In the genomic region with DNA sequence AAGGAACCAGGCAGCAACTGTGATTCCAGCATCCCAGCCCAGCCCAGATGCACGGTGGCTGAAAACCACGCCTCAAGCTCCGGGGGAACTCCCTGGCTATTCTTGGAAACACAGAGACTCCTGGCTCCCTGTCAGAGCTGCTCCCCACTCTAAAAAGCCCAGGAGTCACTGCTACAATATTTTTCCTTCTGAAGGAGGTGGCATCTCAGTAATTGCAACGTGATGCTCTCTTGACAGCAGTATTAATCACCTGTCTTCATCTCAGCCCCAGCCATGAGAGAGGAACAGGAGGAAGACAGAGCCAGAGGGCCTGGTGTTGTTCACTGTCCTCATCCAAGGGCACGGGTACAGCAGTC, we compare ENCODE assay signal across 21 cellular contexts. TPM values are rescaled to one million over a fixed set of nuclear protein-coding genes. Genes with fewer than 3 reads are reported as not detected.
"Had no signal": no experiment of that assay in that cellular context is flagged by ENCODE, and none has a peak within 500 bp of the region (broad histone marks: within the 10 kb centered on the region; RNA-seq: fewer than 3 reads in every experiment).

No MANE protein-coding gene starts in this region.

- DNase-seq: activated CD4-positive, alpha-beta T cell treated with anti-CD3 and anti-CD28 coated beads for 4 hours; activated CD8-positive, alpha-beta memory T cell treated with anti-CD3 and anti-CD28 coated beads, Interleukin-2, amount 50 U/mL, for 48 hours; activated naive CD4-positive, alpha-beta T cell treated with Interleukin-2 at 50 U/mL for 16 hours; aorta; effector memory CD8-positive, alpha-beta T cell; mucosa of descending colon; right cardiac atrium; small intestine; stimulated activated CD4-positive, alpha-beta T cell treated with anti-CD3 and anti-CD28 coated beads, Interleukin-4, amount 100 ng/mL, for 4 hours; stimulated activated CD8-positive, alpha-beta memory T cell treated with anti-CD3 and anti-CD28 coated beads, Interleukin-4, amount 100 ng/mL, for 48 hours; WERI-Rb-1 had no signal

- H3K27ac ChIP-seq: hepatocyte, thoracic aorta, WERI-Rb-1 had no signal

- ATAC-seq: effector memory CD8-positive, alpha-beta T cell; left lobe of liver; mucosa of descending colon; natural killer cell treated with Interleukin-12 subunit alpha and Interleukin-12 subunit beta and Interleukin-15 and Interleukin-18, amount 100 ng/mL, for 72 hours had no signal

- FAIRE-seq: small intestine had no signal

- H3K4me3 ChIP-seq: hepatocyte, mucosa of descending colon, thoracic aorta had no signal

- H3K27me3 ChIP-seq: hepatocyte had no signal

- H3K9me3 ChIP-seq: mucosa of descending colon, SK-N-SH, thoracic aorta had no signal

- H3K4me3 Mint-ChIP-seq: effector memory CD8-positive, alpha-beta T cell; natural killer cell treated with Interleukin-12 subunit alpha and Interleukin-12 subunit beta and Interleukin-15 and Interleukin-18, amount 100 ng/mL, for 72 hours; stimulated activated naive CD8-positive, alpha-beta T cell treated with anti-CD3 and anti-CD28 coated beads, Interleukin-15, Interleukin-2, amounts not matched to agents 100 ng/mL and 50 ng/mL, for 24 hours had no signal

- H3K36me3 ChIP-seq: thoracic aorta, WERI-Rb-1 had no signal

- H3K9me3 Mint-ChIP-seq: effector memory CD8-positive, alpha-beta T cell; natural killer cell treated with Interleukin-12 subunit alpha and Interleukin-12 subunit beta and Interleukin-15 and Interleukin-18, amount 100 ng/mL, for 72 hours; stimulated activated naive CD8-positive, alpha-beta T cell treated with anti-CD3 and anti-CD28 coated beads, Interleukin-15, Interleukin-2, amounts not matched to agents 100 ng/mL and 50 ng/mL, for 24 hours had no signal

- H3K27ac Mint-ChIP-seq: effector memory CD8-positive, alpha-beta T cell; natural killer cell treated with Interleukin-12 subunit alpha and Interleukin-12 subunit beta and Interleukin-15 and Interleukin-18, amount 100 ng/mL, for 72 hours; progenitor cell of endocrine pancreas; stimulated activated naive CD8-positive, alpha-beta T cell treated with anti-CD3 and anti-CD28 coated beads, Interleukin-15, Interleukin-2, amounts not matched to agents 100 ng/mL and 50 ng/mL, for 24 hours had no signal

- H3K36me3 Mint-ChIP-seq: natural killer cell treated with Interleukin-12 subunit alpha and Interleukin-12 subunit beta and Interleukin-15 and Interleukin-18, amount 100 ng/mL, for 72 hours had no signal

RNA-seq across cellular contexts. Expression of a gene that starts 26.9 kb away (rescaled TPM):
- total RNA-seq: chondrocyte; dermis blood vessel endothelial cell; epithelial cell of proximal tubule; left lobe of liver; natural killer cell treated with Interleukin-12 subunit alpha and Interleukin-12 subunit beta and Interleukin-15 and Interleukin-18, amount 100 ng/mL, for 72 hours; right cardiac atrium; thoracic aorta had no signal
